Comparison of ENCODE assay signal across 16 cellular contexts in the genomic region with DNA sequence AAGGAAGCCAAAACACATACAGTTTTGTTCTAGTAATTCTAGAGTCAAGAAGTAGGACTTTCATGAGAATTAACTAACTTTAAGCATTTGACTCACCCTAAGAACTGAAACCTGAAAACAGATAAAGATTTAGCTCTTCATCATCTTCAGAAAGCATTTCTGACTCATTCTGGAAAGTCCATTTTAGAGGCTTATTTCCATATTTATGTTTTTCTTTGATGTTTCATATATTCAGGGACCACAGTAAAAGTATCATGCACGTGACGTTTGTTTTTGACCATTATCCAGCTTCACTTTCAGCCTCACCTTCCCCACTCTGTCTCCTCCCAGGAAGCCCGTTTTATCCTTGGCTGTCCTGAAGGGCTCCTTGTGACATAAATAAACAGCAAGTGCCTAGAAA.
DNase-seq lines count a peak whose midpoint lies in the region; ATAC-seq and TF ChIP-seq lines count a peak whose summit lies in the region.
"Had no signal": no experiment of that assay in that cellular context is flagged by ENCODE, and none has a peak within 500 bp of the region (broad histone marks: within the 10 kb centered on the region; RNA-seq: fewer than 3 reads in every experiment).

No MANE protein-coding gene starts in this region.

- no peak overlapping the region for H3K4me2 ChIP-seq in OCI-LY7 (ENCODE audit: low read length)

- H3K4me1 Mint-ChIP-seq in CD8-positive, alpha-beta memory T cell = no peaks in the 10 kb centered on the region
- H3K4me1 Mint-ChIP-seq: CD4-positive, alpha-beta memory T cell had no signal

- peaks cover 6 to 21% (median 12%) of the 10 kb centered on the region in 5 donors for H3K9me3 Mint-ChIP-seq in CD8-positive, alpha-beta memory T cell

- no peaks in the 10 kb centered on the region for H3K27me3 Mint-ChIP-seq in CD8-positive, alpha-beta memory T cell
- H3K27me3 Mint-ChIP-seq: CD4-positive, alpha-beta memory T cell had no signal

- POLR2A ChIA-PET in OCI-LY7 (lab: Charles Lee) = no interaction called here
- POLR2A ChIA-PET in CD8-positive, alpha-beta memory T cell (lab: Charles Lee) = no interaction called here

- CTCF ChIA-PET in OCI-LY7 (lab: Charles Lee; ENCODE audit: unreplicated experiment) = no interaction called here
- CTCF ChIA-PET in CD8-positive, alpha-beta memory T cell (lab: Charles Lee) = no interaction called here

- H3K9me2 ChIP-seq in OCI-LY7 (ENCODE audit: insufficient read depth, low read length) = no peaks in the 10 kb centered on the region

- no peaks in the 10 kb centered on the region for H3K9me3 ChIP-seq in OCI-LY7 (ENCODE audit: low read length)
- no peaks in the 10 kb centered on the region for H3K9me3 ChIP-seq in CD8-positive, alpha-beta memory T cell (ENCODE audit: low read length)
- H3K9me3 ChIP-seq: thoracic aorta had no signal

- no peaks in the 10 kb centered on the region for H3K27me3 ChIP-seq in CD8-positive, alpha-beta memory T cell (ENCODE audit: insufficient read depth, low read length, poor library complexity, severe bottlenecking)

- no peaks in the 10 kb centered on the region for H3K36me3 ChIP-seq in OCI-LY7 (ENCODE audit: insufficient read depth, low read length)
- no peaks in the 10 kb centered on the region for H3K36me3 ChIP-seq in CD8-positive, alpha-beta memory T cell (ENCODE audit: insufficient read depth, low read length)
- H3K36me3 ChIP-seq: thoracic aorta had no signal

- DNase-seq in OCI-LY7 (ENCODE audit: low spot score) (no peak), NCI-H524 treated with DMSO at 0.1 percent for 48 hours (lab: John Stamatoyannopoulos, UW) (no peak), hypothalamus (lab: John Stamatoyannopoulos, UW) (no peak)
- no peak for DNase-seq in CD8-positive, alpha-beta memory T cell
- DNase-seq: activated CD4-positive, alpha-beta T cell treated with anti-CD3 and anti-CD28 coated beads for 48 hours; CD4-positive, alpha-beta memory T cell; mammary epithelial cell; NCI-H446; nucleus accumbens; RPMI8226; small intestine had no signal

- H3K4me3 ChIP-seq in OCI-LY7 (ENCODE audit: low read depth, low read length, poor library complexity, severe bottlenecking) = no peak overlapping the region
- no peak overlapping the region for H3K4me3 ChIP-seq in CD8-positive, alpha-beta memory T cell (ENCODE audit: low read length)
- H3K4me3 ChIP-seq: thoracic aorta had no signal

- no peak overlapping the region for H3K27ac Mint-ChIP-seq in CD8-positive, alpha-beta memory T cell
- H3K27ac Mint-ChIP-seq: CD4-positive, alpha-beta memory T cell; T-helper 1 cell treated with Interleukin-12 subunit alpha and Interleukin-12 subunit beta and Interleukin-4 antibody, amounts not matched to agents 30 μg/mL and 1 μg/mL, for 36 hours had no signal

- H3K27ac ChIP-seq in OCI-LY7 (ENCODE audit: low read depth, low read length, poor library complexity, severe bottlenecking) = no peak overlapping the region
- H3K27ac ChIP-seq in CD8-positive, alpha-beta memory T cell (ENCODE audit: low read depth, low read length) = no peak overlapping the region
- H3K27ac ChIP-seq: thoracic aorta had no signal

- ATAC-seq in GM19397 (IDR thresholded peaks at IDR 0.05; ENCODE audit: unreplicated experiment) = peak; percentile 62
- ATAC-seq in HG02623 (IDR thresholded peaks at IDR 0.05; ENCODE audit: unreplicated experiment) = peak; percentile 77
- ATAC-seq in HG03159 (IDR thresholded peaks at IDR 0.05; ENCODE audit: unreplicated experiment) = peak; percentile 83

- no peaks in the 10 kb centered on the region for H4K20me1 ChIP-seq in OCI-LY7 (ENCODE audit: insufficient read depth, low read length)

- no peaks in the 10 kb centered on the region for H3K79me2 ChIP-seq in OCI-LY7 (ENCODE audit: insufficient read depth, low read depth, low read length)

- no TSS peak for BruUV-seq in OCI-LY7 (replicated peaks; lab: Mats Ljungman, UMichigan)

- no peak overlapping the region for H3K4me3 Mint-ChIP-seq in CD8-positive, alpha-beta memory T cell
- H3K4me3 Mint-ChIP-seq: CD4-positive, alpha-beta memory T cell; T-helper 1 cell treated with Interleukin-12 subunit alpha and Interleukin-12 subunit beta and Interleukin-4 antibody, amounts not matched to agents 30 μg/mL and 1 μg/mL, for 36 hours had no signal

- no peaks in the 10 kb centered on the region for H3K4me1 ChIP-seq in OCI-LY7 (ENCODE audit: insufficient read depth, low read length, poor library complexity, severe bottlenecking)
- no peaks in the 10 kb centered on the region for H3K4me1 ChIP-seq in CD8-positive, alpha-beta memory T cell (ENCODE audit: insufficient read depth, low read length)

- intact Hi-C loops in OCI-LY7 (cut with micrococcal nuclease; ENCODE audit: unreplicated experiment) = no loop called here

- no peaks in the 10 kb centered on the region for H3K36me3 Mint-ChIP-seq in CD8-positive, alpha-beta memory T cell
- H3K36me3 Mint-ChIP-seq: CD4-positive, alpha-beta memory T cell had no signal

- no peak for TF ChIP-seq CTCF in OCI-LY7 (conservative IDR thresholded peaks at IDR 0.05; ENCODE audit: low read length)

- H2AFZ ChIP-seq in OCI-LY7 (ENCODE audit: low read length) = no peak overlapping the region
